Comparison of ENCODE assay signal across 28 cellular contexts in the genomic region with DNA sequence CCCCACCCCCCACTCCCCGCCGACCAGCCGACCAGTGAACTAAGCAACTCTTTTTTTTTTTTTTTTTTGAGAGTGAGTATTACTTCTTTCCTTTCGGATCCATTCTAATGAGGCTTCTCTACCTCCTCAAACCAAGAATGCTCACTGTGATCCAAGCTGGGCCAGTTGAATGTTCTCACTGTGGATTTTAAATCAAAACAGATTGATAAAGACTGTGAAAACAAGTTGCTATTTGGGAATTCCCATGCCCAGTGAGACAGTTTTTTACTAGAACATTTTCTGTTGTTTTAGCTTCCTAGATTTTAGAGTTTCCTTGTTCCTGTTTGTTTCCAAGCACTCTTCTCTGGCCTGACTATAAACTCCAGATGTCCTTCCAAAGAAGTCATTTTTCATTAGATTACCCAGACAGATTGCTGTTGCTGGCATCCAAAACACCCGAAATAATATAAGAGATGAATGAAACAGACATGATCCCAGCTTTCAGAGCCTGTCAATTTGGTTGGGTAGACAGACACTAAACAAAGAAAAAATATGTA.
A peak's percentile ranks its signal among the peaks of the same experiment; 100 is the strongest.
DNase-seq lines count a peak whose midpoint lies in the region; ATAC-seq, FAIRE-seq and TF ChIP-seq lines count a peak whose summit lies in the region.
"Had no signal": no experiment of that assay in that cellular context is flagged by ENCODE, and none has a peak within 500 bp of the region (broad histone marks: within the 10 kb centered on the region; RNA-seq: fewer than 3 reads in every experiment).

No MANE protein-coding gene starts in this region.

- H3K27ac ChIP-seq in GM23248: peak overlapping the region; percentile 99
- peak overlapping the region; percentile 62 to 76 for H3K27ac ChIP-seq in coronary artery
- H3K27ac ChIP-seq in heart right ventricle: peak overlapping the region in 8 of 10 donors; percentile 7 to 58 (median 34)
- peak overlapping the region in 6 of 8 donors; percentile 61 to 79 (median 71) for H3K27ac ChIP-seq in spleen
- H3K27ac ChIP-seq in kidney (ENCODE audit: low read depth in 2 of 2, low read length in 2 of 2): no peak overlapping the region
- H3K27ac ChIP-seq: A549, colonic mucosa, right lobe of liver had no signal

- no peaks in the 10 kb centered on the region for H3K27me3 ChIP-seq in GM23248 (replicated peaks; ENCODE audit: insufficient read depth)
- H3K27me3 ChIP-seq in heart right ventricle: no peaks in the 10 kb centered on the region
- H3K27me3 ChIP-seq in spleen (replicated peaks in 1 of 7): no peaks in the 10 kb centered on the region
- H3K27me3 ChIP-seq: adrenal gland, colonic mucosa, right lobe of liver had no signal

- TF ChIP-seq POLR2A in spleen (IDR thresholded peaks at IDR 0.05): no peak

- no peaks in the 10 kb centered on the region for H3K9me3 ChIP-seq in GM23248 (ENCODE audit: low read depth)
- peaks cover 0 to 5% (median 0%) of the 10 kb centered on the region in 11 donors for H3K9me3 ChIP-seq in heart right ventricle
- peaks cover 0 to 11% (median 0%) of the 10 kb centered on the region in 8 donors for H3K9me3 ChIP-seq in spleen
- no peaks in the 10 kb centered on the region for H3K9me3 ChIP-seq in kidney (ENCODE audit: control insufficient read depth in 1 of 2, low read length in 2 of 2)
- H3K9me3 ChIP-seq: adrenal gland, colonic mucosa, right lobe of liver had no signal

- H3K9ac ChIP-seq in GM23248 (peak overlapping the region; percentile 77), kidney (ENCODE audit: low read length in 2 of 2) (no peak overlapping the region)

- H3K4me3 ChIP-seq in GM23248 (no peak overlapping the region), coronary artery (no peak overlapping the region), heart right ventricle (no peak overlapping the region), spleen (no peak overlapping the region), kidney (ENCODE audit: low read length in 2 of 2) (no peak overlapping the region)
- H3K4me3 ChIP-seq: A549, adrenal gland, colonic mucosa, right lobe of liver had no signal

- peak overlapping the region; percentile 56 for H3K4me2 ChIP-seq in GM23248 (ENCODE audit: unreplicated experiment)
- H3K4me2 ChIP-seq: A549 had no signal

- H3K9me2 ChIP-seq in GM23248 (ENCODE audit: insufficient read depth): no peaks in the 10 kb centered on the region

- FAIRE-seq in kidney (lab: Jason Lieb, UNC): no peak
- FAIRE-seq: A549, bronchial epithelial cell, H54 had no signal

- peak in 3 of 8 donors; percentile 8 to 59 (median 39) for ATAC-seq in heart right ventricle
- ATAC-seq: A549; effector memory CD8-positive, alpha-beta T cell; right lobe of liver; WTC11 had no signal

- H3K4me1 ChIP-seq in GM23248 (ENCODE audit: insufficient read depth) (peaks cover 28% of the 10 kb centered on the region), heart right ventricle (peaks cover 0 to 28% (median 3%) of the 10 kb centered on the region in 9 donors), spleen (no peaks in the 10 kb centered on the region), kidney (ENCODE audit: control insufficient read depth in 1 of 2, insufficient read depth in 1 of 2, low read depth in 1 of 2, low read length in 2 of 2) (no peaks in the 10 kb centered on the region)
- H3K4me1 ChIP-seq: A549, colonic mucosa, right lobe of liver had no signal

- H3K79me2 ChIP-seq in GM23248 (ENCODE audit: insufficient read depth): no peaks in the 10 kb centered on the region

- intact Hi-C loops in heart right ventricle (cut with DNase I): no loop called here
- intact Hi-C loops in spleen (cut with DNase I; ENCODE audit: low total_unique reads): loop anchor here (5.0 kb wide), 1 partner anchor 62 kb away; no protein-coding TSS in a partner anchor
- intact Hi-C loops in kidney (cut with DNase I): no loop called here

- DNase-seq in GM23248: peak; percentile 35
- no peak for DNase-seq in coronary artery (ENCODE audit: low spot score)
- no peak for DNase-seq in heart right ventricle
- DNase-seq in spleen: no peak
- no peak for DNase-seq in kidney
- DNase-seq in germinal center (ENCODE audit: low spot score): no peak
- DNase-seq in SIG-M5 treated with dmso at 0.1 percent for 504 hours (lab: John Stamatoyannopoulos, UW; ENCODE audit: unreplicated experiment): no peak
- no peak for DNase-seq in glomerular visceral epithelial cell (ENCODE audit: extremely low spot score)
- DNase-seq: activated CD4-positive, alpha-beta T cell treated with anti-CD3 and anti-CD28 coated beads, Interleukin-2, amount 10 ng/mL, durations not matched to agents 7 days and 5 days; activated naive CD4-positive, alpha-beta T cell treated with Interleukin-2 at 50 U/mL for 16 hours; activated T-cell treated with anti-CD3 and anti-CD28 coated beads, Interleukin-2, amount 50 U/mL, for 48 hours; colonic mucosa; DMS79 treated with DMSO at 0.1 percent for 48 hours; effector memory CD8-positive, alpha-beta T cell; erythroblast; GF-D8; head of caudate nucleus; NCI-H2029; NCI-H526; right lobe of liver; SHP77 treated with DMSO at 0.1 percent for 48 hours; stimulated activated naive CD4-positive, alpha-beta T cell; SW 1271 had no signal

- H2AFZ ChIP-seq in GM23248: peak overlapping the region; percentile 45

- H3K36me3 ChIP-seq in GM23248 (ENCODE audit: low read depth) (no peaks in the 10 kb centered on the region), heart right ventricle (no peaks in the 10 kb centered on the region), spleen (no peaks in the 10 kb centered on the region), kidney (ENCODE audit: control insufficient read depth in 1 of 2, insufficient read depth in 2 of 2, low read length in 2 of 2) (no peaks in the 10 kb centered on the region)
- H3K36me3 ChIP-seq: adrenal gland, colonic mucosa, right lobe of liver had no signal

- 14 to 31% methylated on average over 2 to 5 of the region's 5 CpGs for WGBS in GM23248 (ENCODE audit: low coverage in 1 of 2, low lambda C conversion rate in 2 of 2, missing lambda C conversion rate in 2 of 2), 2 experiments
- 79 to 89% methylated on average over 5 of the region's 5 CpGs for WGBS in heart right ventricle, 2 donors
- 83 to 96% (median 89%) methylated on average over 5 of the region's 5 CpGs for WGBS in spleen, 5 donors

- in situ Hi-C loops in GM23248 (cut with MboI): no loop called here

- no peaks in the 10 kb centered on the region for H4K20me1 ChIP-seq in GM23248 (ENCODE audit: insufficient read depth)

- H3F3A ChIP-seq in GM23248 (ENCODE audit: insufficient read depth): peaks cover 27% of the 10 kb centered on the region

- TF ChIP-seq CTCF in coronary artery (IDR thresholded peaks at IDR 0.05): no peak
- TF ChIP-seq CTCF in heart right ventricle (IDR thresholded peaks at IDR 0.05): no peak
- no peak for TF ChIP-seq CTCF in spleen (IDR thresholded peaks at IDR 0.05 in 8 of 11, conservative IDR thresholded peaks at IDR 0.05 in 3 of 11)
- no peak for TF ChIP-seq CTCF in kidney (IDR thresholded peaks at IDR 0.05; ENCODE audit: borderline replicate concordance, extremely low read depth, insufficient read depth)

Comparison
In these comparisons a context has a peak if more than half of its experiments do, and no peak if none do; other contexts are left out.
1. H3K27ac ChIP-seq: peak in GM23248 (single experiment), coronary artery (2 of 2), heart right ventricle (8 of 10) and spleen (6 of 8); none in kidney (0 of 2).